Comparison of ENCODE assay signal across 19 cellular contexts in the genomic region with DNA sequence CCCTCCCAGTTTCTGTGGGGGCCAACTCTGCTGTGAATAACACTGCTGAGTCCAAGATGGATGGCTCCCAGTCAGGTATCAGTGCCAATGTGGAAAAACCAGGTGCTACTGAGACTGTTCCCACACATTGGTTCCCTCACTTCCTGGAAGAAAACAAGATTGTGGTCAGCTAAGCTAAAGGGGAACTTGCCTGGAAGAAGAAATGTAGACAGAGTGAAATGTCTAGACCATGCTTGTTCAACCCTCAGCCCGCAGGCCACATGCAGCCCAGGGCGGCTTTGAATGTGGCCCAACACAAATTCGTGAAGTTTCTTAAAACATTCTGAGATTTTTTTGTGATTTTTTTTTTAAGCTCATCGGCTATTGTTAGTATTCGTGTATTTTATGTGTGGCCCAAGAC. TPM values are rescaled to one million over a fixed set of nuclear protein-coding genes. Genes with fewer than 3 reads are reported as not detected.
DNase-seq lines count a peak whose midpoint lies in the region; ATAC-seq, FAIRE-seq and TF ChIP-seq lines count a peak whose summit lies in the region.
"Had no signal": no experiment of that assay in that cellular context is flagged by ENCODE, and none has a peak within 500 bp of the region (broad histone marks: within the 10 kb centered on the region; RNA-seq: fewer than 3 reads in every experiment).

No MANE protein-coding gene starts in this region.

- no peak overlapping the region for H2BK15ac ChIP-seq in H1 (ENCODE audit: low read length)

- no peak overlapping the region for H4K8ac ChIP-seq in H1 (ENCODE audit: extremely low read depth, insufficient read depth, low read length)

- no peak overlapping the region for H2AK5ac ChIP-seq in H1 (ENCODE audit: low read depth, low read length)

- no peak overlapping the region; the same call in 1 of the 2 replicates for H3K18ac ChIP-seq in H1 (ENCODE audit: extremely low read depth, low read length)

- no peak overlapping the region for H3K23ac ChIP-seq in H1 (ENCODE audit: insufficient read length)

- POLR2A ChIA-PET in H1 (lab: Charles Lee; ENCODE audit: partially characterized antibody), result interaction anchor here (1.3 kb wide), 1 partner anchor 28 kb away, joined by 4 read pairs; a partner anchor contains a TSS

- no peaks in the 10 kb centered on the region for H3K27me3 ChIP-seq in H1 (replicated peaks in 1 of 4; ENCODE audit: control insufficient read depth in 3 of 4, extremely low read depth in 1 of 4, insufficient read depth in 3 of 4, low read length in 3 of 4)
- H3K27me3 ChIP-seq: body of pancreas, vagina had no signal

- DNase-seq in AML-193 (lab: John Stamatoyannopoulos, UW) (peak; percentile 26 to 39), HFF-Myc (ENCODE audit: extremely low read depth, low read depth) (peak; percentile 0), NB4 (ENCODE audit: low read depth) (peak; percentile 14), H1 (ENCODE audit: low read depth in 1 of 2, low spot score in 2 of 2) (peak in 1 of 2 experiments; percentile 0), RPMI8226 (no peak), C1 segment of cervical spinal cord (lab: John Stamatoyannopoulos, UW) (no peak)
- DNase-seq: activated CD4-positive, CD25-positive, alpha-beta regulatory T cell; body of pancreas; cortex of kidney; KG1; stimulated activated CD4-positive, alpha-beta T cell treated with anti-CD3 and anti-CD28 coated beads, Interleukin-4, amount 100 ng/mL, for 24 hours; substantia nigra; T-helper 1 cell had no signal

- WGBS in H1 (ENCODE audit: extremely low coverage in 1 of 2, insufficient coverage in 1 of 2, insufficient read length in 1 of 2, insufficient replicate concordance in 2 of 2, low coverage in 1 of 2, low lambda C conversion rate in 2 of 2, missing lambda C conversion rate in 1 of 2), 2 experiments, result 84% methylated on average over 5 of the region's 5 CpGs; no CpG with 5 or more reads in 1 of the 2 experiments

- no peak overlapping the region for H4K91ac ChIP-seq in H1 (replicated peaks; ENCODE audit: insufficient read length, low read length)

- no peak for TF ChIP-seq EP300 in H1 (IDR thresholded peaks at IDR 0.05; ENCODE audit: borderline replicate concordance in 1 of 2, low read depth in 2 of 2, low read length in 2 of 2)

- ATAC-seq in HG03565 (IDR thresholded peaks at IDR 0.05; ENCODE audit: unreplicated experiment) (no peak), GM18868 (IDR thresholded peaks at IDR 0.05; ENCODE audit: unreplicated experiment) (no peak)
- ATAC-seq: body of pancreas; natural killer cell treated with Interleukin-12 subunit alpha and Interleukin-12 subunit beta and Interleukin-15 and Interleukin-18, amount 100 ng/mL, for 72 hours had no signal

- no peak for FAIRE-seq in H1 (lab: Jason Lieb, UNC)
- FAIRE-seq: keratinocyte, RCC 7860 had no signal

- no peak overlapping the region for H2BK120ac ChIP-seq in H1 (replicated peaks; ENCODE audit: low read depth, low read length)

- no peak overlapping the region for H3K14ac ChIP-seq in H1 (ENCODE audit: insufficient read length)

- H3K56ac ChIP-seq in H1 (replicated peaks; ENCODE audit: insufficient read length, low read depth, low read length), result no peak overlapping the region

- H3K23me2 ChIP-seq in H1 (ENCODE audit: low read depth, low read length), result no peaks in the 10 kb centered on the region

- 0 out of 2 replicates have a peak overlapping the region, but pooled peaks have one; percentile 34 for H2BK20ac ChIP-seq in H1 (ENCODE audit: low read length)

- no peak overlapping the region for H3K27ac ChIP-seq in H1 (ENCODE audit: low read depth, low read length)
- H3K27ac ChIP-seq: body of pancreas, vagina had no signal

- H3K79me1 ChIP-seq in H1 (ENCODE audit: low read depth, low read length), result no peaks in the 10 kb centered on the region

- no peaks in the 10 kb centered on the region for H4K20me1 ChIP-seq in H1 (replicated peaks in 1 of 2; ENCODE audit: control insufficient read depth in 1 of 2, insufficient read depth in 2 of 2, low read length in 2 of 2)

- H3K4ac ChIP-seq in H1 (replicated peaks; ENCODE audit: insufficient read length, low read depth, low read length), result no peak overlapping the region

- TF ChIP-seq POLR2A in NB4 (IDR thresholded peaks at IDR 0.05; ENCODE audit: extremely low read depth, insufficient read length) (no peak), H1 (IDR thresholded peaks at IDR 0.05; ENCODE audit: control extremely low read depth in 1 of 2, low read depth in 2 of 2, low read length in 2 of 2) (no peak)

- no peak overlapping the region for H3K4me2 ChIP-seq in H1 (ENCODE audit: insufficient read depth in 1 of 2, low read depth in 2 of 2, low read length in 2 of 2)

- no peaks in the 10 kb centered on the region for H3K9me3 ChIP-seq in H1 (ENCODE audit: insufficient read depth in 2 of 2, low read depth in 1 of 2, low read length in 1 of 2)
- H3K9me3 ChIP-seq: body of pancreas, vagina had no signal

- no peaks in the 10 kb centered on the region for H3K36me3 ChIP-seq in H1 (ENCODE audit: control insufficient read depth in 2 of 4, insufficient read depth in 4 of 4, low read length in 3 of 4)
- H3K36me3 ChIP-seq: vagina had no signal

- H4K5ac ChIP-seq in H1 (ENCODE audit: insufficient read length, low read depth, low read length), result no peak overlapping the region

- peaks cover 0 to 2% (median 0%) of the 10 kb centered on the region in 4 experiments; a peak in 1 of 7 replicates for H3K4me1 ChIP-seq in H1 (replicated peaks in 1 of 4; ENCODE audit: control insufficient read depth in 3 of 4, insufficient read depth in 4 of 4, low read length in 3 of 4)
- H3K4me1 ChIP-seq: body of pancreas, vagina had no signal

- CTCF ChIA-PET in H1 (lab: Charles Lee; ENCODE audit: partially characterized antibody), result no interaction called here

- H3K9ac ChIP-seq in H1 (replicated peaks in 1 of 4; ENCODE audit: extremely low read depth in 1 of 4, low read depth in 3 of 4, low read length in 3 of 4), result no peak overlapping the region

- peak overlapping the region; percentile 93; the same call in 1 of the 2 replicates for H2BK5ac ChIP-seq in H1 (ENCODE audit: low read depth, low read length)

- H3K4me3 ChIP-seq in HFF-Myc (replicated peaks; ENCODE audit: low read depth, low read length), result no peak overlapping the region
- H3K4me3 ChIP-seq in NB4 (ENCODE audit: low read depth, low read length), result no peak overlapping the region
- H3K4me3 ChIP-seq in H1 (ENCODE audit: extremely low read depth in 1 of 4, insufficient read depth in 2 of 4, low read depth in 3 of 4, low read length in 4 of 4), result no peak overlapping the region
- H3K4me3 ChIP-seq: body of pancreas, vagina had no signal

- H3K79me2 ChIP-seq in H1 (ENCODE audit: control insufficient read depth in 1 of 2, insufficient read depth in 2 of 2, low read length in 2 of 2), result no peaks in the 10 kb centered on the region

- TF ChIP-seq RAD21 in H1 (IDR thresholded peaks at IDR 0.05 in 1 of 2, conservative IDR thresholded peaks at IDR 0.05 in 1 of 2; ENCODE audit: low read depth in 2 of 2, low read length in 2 of 2), result no peak

- no peak for TF ChIP-seq CTCF in HFF-Myc (IDR thresholded peaks at IDR 0.05; ENCODE audit: low read depth, low read length, missing control alignments)
- TF ChIP-seq CTCF in NB4 (IDR thresholded peaks at IDR 0.05; ENCODE audit: low read depth, low read length), result no peak
- no peak for TF ChIP-seq CTCF in H1 (IDR thresholded peaks at IDR 0.05; ENCODE audit: control extremely low read depth in 1 of 3, insufficient read depth in 1 of 3, low read depth in 1 of 3, low read length in 3 of 3)

- H2BK12ac ChIP-seq in H1 (ENCODE audit: low read depth, low read length), result no peak overlapping the region

- peak overlapping the region; percentile 53 for H2AFZ ChIP-seq in H1 (ENCODE audit: low read length)

TF ChIP-seq in H1, 55 proteins besides CTCF, POLR2A, EP300 and RAD21:
- TF ChIP-seq TAF1 (IDR thresholded peaks at IDR 0.05; ENCODE audit: low read depth, low read length), result no peak
TF ChIP-seq in H1: peak in this region for 0.

RNA-seq across cellular contexts. Expression of a gene that starts 28.6 kb away (rescaled TPM):
- total RNA-seq in H1 (2021; fragmentation: NEBNext Ultra II Directional; extraction: Animal tissue kit (Norgen Biotek cat#: 25700)), result 24.0 and 25.7 TPM in 2 replicates
- 3.5 and 4.5 TPM in 2 replicates for polyA plus RNA-seq in H1 (2011; rRNA removed)
- polyA plus RNA-seq in H1 (2011; cell fraction: cytosol; rRNA removed), result 10.6 TPM
- 7.8 TPM for polyA plus RNA-seq in H1 (2011; cell fraction: nucleus; rRNA removed)
- 17.3 to 24.6 TPM (median 19.5 TPM) in 4 replicates for polyA plus RNA-seq in H1 (2012, experiment 1 of 2)
- polyA plus RNA-seq in H1 (2012, experiment 2 of 2), result 3.3 TPM
- polyA plus RNA-seq in H1 (2013, experiment 1 of 2), result 20.7 TPM
- polyA plus RNA-seq in H1 (2013, experiment 2 of 2), result 18.6 TPM
- 5.5 and 7.8 TPM in 2 replicates for polyA minus RNA-seq in H1 (2011; rRNA and poly(A)+ RNA removed)
- 8.4 TPM for polyA minus RNA-seq in H1 (2011; cell fraction: cytosol; rRNA and poly(A)+ RNA removed)
- 7.7 TPM for polyA minus RNA-seq in H1 (2011; cell fraction: nucleus; rRNA and poly(A)+ RNA removed)

RNA-seq across cellular contexts. Expression of a gene that starts 33.7 kb away (rescaled TPM):
- 28.3 and 29.7 TPM in 2 replicates for total RNA-seq in H1 (2021; fragmentation: NEBNext Ultra II Directional; extraction: Animal tissue kit (Norgen Biotek cat#: 25700))
- 18.1 and 20.3 TPM in 2 replicates for polyA plus RNA-seq in H1 (2011; rRNA removed)
- polyA plus RNA-seq in H1 (2011; cell fraction: cytosol; rRNA removed), result 17.3 TPM
- polyA plus RNA-seq in H1 (2011; cell fraction: nucleus; rRNA removed), result 19.0 TPM
- polyA plus RNA-seq in H1 (2012, experiment 1 of 2), result 17.9 to 21.3 TPM (median 19.3 TPM) in 4 replicates
- polyA plus RNA-seq in H1 (2012, experiment 2 of 2), result 26.1 TPM
- 44.1 TPM for polyA plus RNA-seq in H1 (2013, experiment 1 of 2)
- 53.0 TPM for polyA plus RNA-seq in H1 (2013, experiment 2 of 2)
- polyA minus RNA-seq in H1 (2011; rRNA and poly(A)+ RNA removed), result 33.4 and 35.8 TPM in 2 replicates
- polyA minus RNA-seq in H1 (2011; cell fraction: cytosol; rRNA and poly(A)+ RNA removed), result 15.7 TPM
- 22.0 TPM for polyA minus RNA-seq in H1 (2011; cell fraction: nucleus; rRNA and poly(A)+ RNA removed)

Comparison
In these comparisons a context has a peak if more than half of its experiments do, and no peak if none do; other contexts are left out.
1. DNase-seq: peak in AML-193 (2 of 2), HFF-Myc (single experiment) and NB4 (single experiment); none in RPMI8226 (single experiment) and C1 segment of cervical spinal cord (0 of 14).